In genomic region chr12:21941522-21942376, GRCh38 we compare ENCODE assay signal across 8 cellular contexts.
DNase-seq lines count a peak whose midpoint lies in the region; ATAC-seq and TF ChIP-seq lines count a peak whose summit lies in the region.

No MANE protein-coding gene starts in this region.

- peaks cover 5 to 12% of the 10 kb centered on the region in 2 donors for H3K9me3 ChIP-seq in muscle layer of duodenum (ENCODE audit: control insufficient read depth in 1 of 2, low read length in 2 of 2)

- TF ChIP-seq CTCF in fibroblast of mammary gland (conservative IDR thresholded peaks at IDR 0.05; ENCODE audit: control insufficient read depth, insufficient read depth, low read depth, low read length): peak; percentile 54

- ATAC-seq in HG03520 (IDR thresholded peaks at IDR 0.05; ENCODE audit: unreplicated experiment) (no peak), GM18498 (IDR thresholded peaks at IDR 0.05; ENCODE audit: unreplicated experiment) (no peak)

- peak overlapping the region; percentile 61 for H3K4me3 ChIP-seq in fibroblast of mammary gland (ENCODE audit: control insufficient read depth, low read depth, low read length)
- H3K4me3 ChIP-seq in muscle layer of duodenum (ENCODE audit: low read depth in 1 of 2, low read length in 2 of 2): peak overlapping the region; percentile 63 to 68

- H3K27ac ChIP-seq in muscle layer of duodenum (ENCODE audit: low read length): peak overlapping the region; percentile 76

- DNase-seq in Ammon's horn (ENCODE audit: low spot score) (peak; percentile 11), NCI-H524 (lab: John Stamatoyannopoulos, UW) (peak; percentile 29 to 62), fibroblast of mammary gland (ENCODE audit: low read depth) (peak; percentile 69), COLO668 (lab: John Stamatoyannopoulos, UW; ENCODE audit: unreplicated experiment) (no peak), NCI-H1694 treated with DMSO at 0.1 percent for 48 hours (lab: John Stamatoyannopoulos, UW) (no peak)

- H3K4me1 ChIP-seq in muscle layer of duodenum (ENCODE audit: control insufficient read depth in 1 of 2, insufficient read depth in 2 of 2, low read length in 2 of 2): no peaks in the 10 kb centered on the region

- peaks cover 12% of the 10 kb centered on the region for H3K27me3 ChIP-seq in muscle layer of duodenum (ENCODE audit: low read depth, low read length)

- H3K36me3 ChIP-seq in muscle layer of duodenum (ENCODE audit: control insufficient read depth in 1 of 2, insufficient read depth in 2 of 2, low read length in 2 of 2): no peaks in the 10 kb centered on the region

Comparison
In these comparisons a context has a peak if more than half of its experiments do, and no peak if none do; other contexts are left out.
1. DNase-seq: peak in Ammon's horn (single experiment), NCI-H524 (2 of 2) and fibroblast of mammary gland (single experiment); none in COLO668 (single experiment) and NCI-H1694 treated with DMSO at 0.1 percent for 48 hours (single experiment).